35 cellular contexts compared by ENCODE assay signal in genomic region chr2:148992448-148992847, GRCh38. TPM values are rescaled to one million over a fixed set of nuclear protein-coding genes. Genes with fewer than 3 reads are reported as not detected.
"Had no signal": no experiment of that assay in that cellular context is flagged by ENCODE, and none has a peak within 500 bp of the region (broad histone marks: within the 10 kb centered on the region; RNA-seq: fewer than 3 reads in every experiment).

No MANE protein-coding gene starts in this region.

- DNase-seq: activated effector memory CD4-positive, alpha-beta T cell treated with anti-CD3 and anti-CD28 coated beads, Interleukin-2, amount 50 U/mL, for 16 hours; activated effector memory CD4-positive, alpha-beta T cell treated with Interleukin-2 at 50 U/mL for 16 hours; activated gamma-delta T cell; activated gamma-delta T cell treated with Interleukin-2 at 50 U/mL for 16 hours; activated naive CD4-positive, alpha-beta T cell; activated naive CD4-positive, alpha-beta T cell treated with anti-CD3 and anti-CD28 coated beads for 36 hours; activated naive CD4-positive, alpha-beta T cell treated with anti-CD3 and anti-CD28 coated beads, Interleukin-2, amount 10 ng/mL, durations not matched to agents 7 days and 5 days; activated naive CD4-positive, alpha-beta T cell treated with anti-CD3 and anti-CD28 coated beads, Interleukin-2, amount 50 U/mL, for 16 hours; activated naive CD4-positive, alpha-beta T cell treated with Interleukin-2 at 50 U/mL for 16 hours; activated naive CD8-positive, alpha-beta T cell treated with anti-CD3 and anti-CD28 coated beads for 36 hours; activated naive CD8-positive, alpha-beta T cell treated with anti-CD3 and anti-CD28 coated beads, Interleukin-2, amount 10 ng/mL, durations not matched to agents 7 days and 5 days; activated naive CD8-positive, alpha-beta T cell treated with anti-CD3 and anti-CD28 coated beads, Interleukin-2, amount 50 U/mL, for 24 hours; activated T-cell treated with anti-CD3 and anti-CD28 coated beads, Interleukin-2, amount 50 U/mL, for 1 hour; activated T-cell treated with anti-CD3 and anti-CD28 coated beads, Interleukin-2, amount 50 U/mL, for 24 hours; activated T-cell treated with anti-CD3 and anti-CD28 coated beads, Interleukin-2, amount 50 U/mL, for 4 hours; activated T-cell treated with anti-CD3 and anti-CD28 coated beads, Interleukin-2, amount 50 U/mL, for 48 hours; activated T-cell treated with anti-CD3 and anti-CD28 coated beads, Interleukin-2, amount 50 U/mL, for 72 hours; amniotic stem cell; amygdala; anterior cingulate cortex; aorta; body of pancreas; brain microvascular endothelial cell; caudate nucleus; central memory CD4-positive, alpha-beta T cell; cerebellar nuclear complex had no signal

- FAIRE-seq: astrocyte had no signal

- H3K4me1 ChIP-seq: ascending aorta, body of pancreas, breast epithelium had no signal

- H3K36me3 ChIP-seq: ascending aorta, brain microvascular endothelial cell, breast epithelium, cardiac muscle cell had no signal

- ATAC-seq: activated naive CD4-positive, alpha-beta T cell treated with anti-CD3 and anti-CD28 coated beads, Interleukin-2, amount 50 U/mL, for 72 hours; activated naive CD8-positive, alpha-beta T cell treated with anti-CD3 and anti-CD28 coated beads, Interleukin-2, amount 50 U/mL, for 24 hours; activated T-cell treated with anti-CD3 and anti-CD28 coated beads, Interleukin-2, amount 50 U/mL, for 4 hours; activated T-cell treated with anti-CD3 and anti-CD28 coated beads, Interleukin-2, amount 50 U/mL, for 72 hours; activated T-helper 17 cell treated with anti-CD3 and anti-CD28 coated beads, Interleukin-2, amount 50 U/mL, for 72 hours; body of pancreas had no signal

- H3K27me3 ChIP-seq: ascending aorta, body of pancreas, brain microvascular endothelial cell, breast epithelium, cardiac muscle cell had no signal

- H3K4me3 ChIP-seq: ascending aorta, body of pancreas, breast epithelium, cardiac muscle cell had no signal

- H3K9me3 ChIP-seq: ascending aorta, body of pancreas, breast epithelium had no signal

- H3K27ac ChIP-seq: ascending aorta, body of pancreas, brain microvascular endothelial cell, breast epithelium, cardiac muscle cell had no signal

RNA-seq across cellular contexts. Expression of gene LYPD6B, which starts 46.1 kb away (rescaled TPM):
- total RNA-seq: activated naive CD4-positive, alpha-beta T cell treated with anti-CD3 and anti-CD28 coated beads for 36 hours; activated naive CD4-positive, alpha-beta T cell treated with anti-CD3 and anti-CD28 coated beads, Interleukin-2, amount 50 U/mL, for 72 hours; activated naive CD8-positive, alpha-beta T cell treated with anti-CD3 and anti-CD28 coated beads for 36 hours; activated naive CD8-positive, alpha-beta T cell treated with anti-CD3 and anti-CD28 coated beads, Interleukin-2, amount 10 ng/mL, durations not matched to agents 7 days and 5 days; activated T-cell treated with anti-CD3 and anti-CD28 coated beads, Interleukin-2, amount 50 U/mL, for 4 hours; activated T-cell treated with anti-CD3 and anti-CD28 coated beads, Interleukin-2, amount 50 U/mL, for 72 hours; activated T-helper 1 cell treated with anti-CD3 and anti-CD28 coated beads, Interleukin-12 subunit alpha, Interleukin-12 subunit beta, Interleukin-2, Interleukin-4 antibody, amounts not matched to agents 30 ng/mL and 10 ng/mL and 1 ng/mL, durations not matched to agents 14 hours and 24 hours and 36 hours; activated T-helper 17 cell treated with anti-CD3 and anti-CD28 coated beads, Interleukin-2, amount 50 U/mL, for 72 hours; activated T-helper 2 cell treated with anti-CD3 and anti-CD28 coated beads, Interferon-gamma antibody, Interleukin-2, Interleukin-4, amounts not matched to agents 10 μg/mL and 5 μg/mL and 100 μg/mL, durations not matched to agents 14 hours and 24 hours and 36 hours; aorta; ascending aorta; cardiac septum had no signal
